In the genomic region with DNA sequence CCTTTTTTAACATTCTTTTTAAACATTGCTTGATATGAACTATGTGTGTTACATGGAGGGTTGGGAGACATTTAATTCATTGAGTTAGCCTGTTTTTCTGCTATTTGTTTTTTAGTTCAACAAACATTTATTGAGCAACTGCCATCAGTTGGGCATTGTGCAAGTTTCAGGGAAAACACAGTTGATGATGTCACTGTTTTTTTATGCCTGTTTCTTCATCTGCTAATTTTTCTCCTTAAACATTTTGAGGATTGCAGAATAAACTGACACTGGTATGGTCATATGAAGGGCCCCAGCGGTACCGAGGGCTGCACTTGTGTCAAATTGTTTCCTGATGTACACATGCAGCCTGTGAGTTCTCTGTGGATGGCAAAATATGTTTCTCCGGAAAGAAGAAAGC, we compare ENCODE assay signal across 10 cellular contexts.
DNase-seq lines count a peak whose midpoint lies in the region; ATAC-seq and TF ChIP-seq lines count a peak whose summit lies in the region.
"Had no signal": no experiment of that assay in that cellular context is flagged by ENCODE, and none has a peak within 500 bp of the region (broad histone marks: within the 10 kb centered on the region; RNA-seq: fewer than 3 reads in every experiment).

No MANE protein-coding gene starts in this region.

- no peaks in the 10 kb centered on the region for H3K4me1 Mint-ChIP-seq in activated T-cell treated with anti-CD3 and anti-CD28 coated beads, Interleukin-2, amount 50 U/mL, for 72 hours (ENCODE audit: low read depth)
- no peaks in the 10 kb centered on the region for H3K4me1 Mint-ChIP-seq in activated CD4-positive, alpha-beta T cell treated with anti-CD3 and anti-CD28 coated beads, Interleukin-2, amount 10 ng/mL, durations not matched to agents 24 days and 14 days

- H3K9me3 ChIP-seq in adipocyte (ENCODE audit: control insufficient read depth, low read length) (no peaks in the 10 kb centered on the region), right atrium auricular region (no peaks in the 10 kb centered on the region), skeletal muscle satellite cell (replicated peaks; ENCODE audit: low read length) (no peaks in the 10 kb centered on the region)

- peaks cover 15% of the 10 kb centered on the region for H3K4me1 ChIP-seq in adipocyte (ENCODE audit: control insufficient read depth, insufficient read depth, low read length)
- no peaks in the 10 kb centered on the region for H3K4me1 ChIP-seq in right atrium auricular region
- H3K4me1 ChIP-seq in skeletal muscle satellite cell (ENCODE audit: control insufficient read depth, insufficient read depth, low read length) = peaks cover 4% of the 10 kb centered on the region

- TF ChIP-seq CTCF in right atrium auricular region (IDR thresholded peaks at IDR 0.05) = no peak

- H3K4me3 Mint-ChIP-seq in activated T-cell treated with anti-CD3 and anti-CD28 coated beads, Interleukin-2, amount 50 U/mL, for 72 hours = no peak overlapping the region
- H3K4me3 Mint-ChIP-seq in activated CD4-positive, alpha-beta T cell treated with anti-CD3 and anti-CD28 coated beads, Interleukin-2, amount 10 ng/mL, durations not matched to agents 24 days and 14 days = no peak overlapping the region

- peak overlapping the region; percentile 24 for H3K9ac ChIP-seq in adipocyte (ENCODE audit: low read length)
- H3K9ac ChIP-seq in skeletal muscle satellite cell (ENCODE audit: low read depth, low read length) = no peak overlapping the region

- no peaks in the 10 kb centered on the region for H3K27me3 ChIP-seq in adipocyte (replicated peaks; ENCODE audit: control insufficient read depth, insufficient read depth, low read length)
- no peaks in the 10 kb centered on the region for H3K27me3 ChIP-seq in right atrium auricular region
- no peaks in the 10 kb centered on the region for H3K27me3 ChIP-seq in skeletal muscle satellite cell (ENCODE audit: control insufficient read depth, insufficient read depth, low read length)
- H3K27me3 ChIP-seq: cardiac muscle cell had no signal

- H3K36me3 ChIP-seq in adipocyte (ENCODE audit: control insufficient read depth, insufficient read depth, low read length, severe bottlenecking) (no peaks in the 10 kb centered on the region), right atrium auricular region (no peaks in the 10 kb centered on the region), skeletal muscle satellite cell (ENCODE audit: insufficient read depth, low read length) (no peaks in the 10 kb centered on the region)
- H3K36me3 ChIP-seq: cardiac muscle cell had no signal

- peak overlapping the region; percentile 39 for H3K4me3 ChIP-seq in adipocyte (ENCODE audit: low read length)
- no peak overlapping the region for H3K4me3 ChIP-seq in right atrium auricular region
- no peak overlapping the region for H3K4me3 ChIP-seq in skeletal muscle satellite cell (ENCODE audit: low read length)
- H3K4me3 ChIP-seq: cardiac muscle cell had no signal

- intact Hi-C loops in activated CD4-positive, alpha-beta T cell treated with anti-CD3 and anti-CD28 coated beads, Interleukin-2, amount 10 ng/mL, durations not matched to agents 24 days and 14 days (cut with micrococcal nuclease) = no loop called here

- peak; percentile 65 for DNase-seq in GM03348 (ENCODE audit: low spot score)
- peak; percentile 93 for DNase-seq in adipocyte (ENCODE audit: low read depth)
- peak; percentile 65 for DNase-seq in right atrium auricular region (ENCODE audit: low spot score)
- no peak for DNase-seq in activated T-cell treated with anti-CD3 and anti-CD28 coated beads, Interleukin-2, amount 50 U/mL, for 72 hours
- DNase-seq in activated CD4-positive, alpha-beta T cell treated with anti-CD3 and anti-CD28 coated beads, Interleukin-2, amount 10 ng/mL, durations not matched to agents 24 days and 14 days = no peak
- no peak for DNase-seq in effector CD4-positive, alpha-beta T cell
- DNase-seq: NCI-H146 had no signal

- no peak for ATAC-seq in GM19463 (IDR thresholded peaks at IDR 0.05; ENCODE audit: unreplicated experiment)
- no peak for ATAC-seq in activated T-cell treated with anti-CD3 and anti-CD28 coated beads, Interleukin-2, amount 50 U/mL, for 72 hours (replicated peaks in 1 of 2)

- H3K4me2 ChIP-seq in skeletal muscle satellite cell (ENCODE audit: low read length) = peak overlapping the region; percentile 2

- no peaks in the 10 kb centered on the region for H3K36me3 Mint-ChIP-seq in activated T-cell treated with anti-CD3 and anti-CD28 coated beads, Interleukin-2, amount 50 U/mL, for 72 hours (ENCODE audit: insufficient read depth in 2 of 2)
- no peaks in the 10 kb centered on the region for H3K36me3 Mint-ChIP-seq in activated CD4-positive, alpha-beta T cell treated with anti-CD3 and anti-CD28 coated beads, Interleukin-2, amount 10 ng/mL, durations not matched to agents 24 days and 14 days (ENCODE audit: low read depth)

- H3K27ac Mint-ChIP-seq in activated T-cell treated with anti-CD3 and anti-CD28 coated beads, Interleukin-2, amount 50 U/mL, for 72 hours = no peak overlapping the region
- H3K27ac Mint-ChIP-seq in activated CD4-positive, alpha-beta T cell treated with anti-CD3 and anti-CD28 coated beads, Interleukin-2, amount 10 ng/mL, durations not matched to agents 24 days and 14 days = no peak overlapping the region

- no peaks in the 10 kb centered on the region for H3K27me3 Mint-ChIP-seq in activated T-cell treated with anti-CD3 and anti-CD28 coated beads, Interleukin-2, amount 50 U/mL, for 72 hours (ENCODE audit: low read depth)
- H3K27me3 Mint-ChIP-seq in activated CD4-positive, alpha-beta T cell treated with anti-CD3 and anti-CD28 coated beads, Interleukin-2, amount 10 ng/mL, durations not matched to agents 24 days and 14 days = no peaks in the 10 kb centered on the region

- no peaks in the 10 kb centered on the region for H3K9me3 Mint-ChIP-seq in activated T-cell treated with anti-CD3 and anti-CD28 coated beads, Interleukin-2, amount 50 U/mL, for 72 hours
- no peaks in the 10 kb centered on the region for H3K9me3 Mint-ChIP-seq in activated CD4-positive, alpha-beta T cell treated with anti-CD3 and anti-CD28 coated beads, Interleukin-2, amount 10 ng/mL, durations not matched to agents 24 days and 14 days

- peak overlapping the region in 1 of 2 donors; percentile 20 for H3K27ac ChIP-seq in right atrium auricular region
- H3K27ac ChIP-seq: cardiac muscle cell had no signal

Comparison
In these comparisons a context has a peak if more than half of its experiments do, and no peak if none do; other contexts are left out.
1. DNase-seq: peak in GM03348 (single experiment), adipocyte (single experiment) and right atrium auricular region (single experiment); none in activated T-cell treated with anti-CD3 and anti-CD28 coated beads, Interleukin-2, amount 50 U/mL, for 72 hours (0 of 2), activated CD4-positive, alpha-beta T cell treated with anti-CD3 and anti-CD28 coated beads, Interleukin-2, amount 10 ng/mL, durations not matched to agents 24 days and 14 days (single experiment) and effector CD4-positive, alpha-beta T cell (single experiment).